In the genomic region with DNA sequence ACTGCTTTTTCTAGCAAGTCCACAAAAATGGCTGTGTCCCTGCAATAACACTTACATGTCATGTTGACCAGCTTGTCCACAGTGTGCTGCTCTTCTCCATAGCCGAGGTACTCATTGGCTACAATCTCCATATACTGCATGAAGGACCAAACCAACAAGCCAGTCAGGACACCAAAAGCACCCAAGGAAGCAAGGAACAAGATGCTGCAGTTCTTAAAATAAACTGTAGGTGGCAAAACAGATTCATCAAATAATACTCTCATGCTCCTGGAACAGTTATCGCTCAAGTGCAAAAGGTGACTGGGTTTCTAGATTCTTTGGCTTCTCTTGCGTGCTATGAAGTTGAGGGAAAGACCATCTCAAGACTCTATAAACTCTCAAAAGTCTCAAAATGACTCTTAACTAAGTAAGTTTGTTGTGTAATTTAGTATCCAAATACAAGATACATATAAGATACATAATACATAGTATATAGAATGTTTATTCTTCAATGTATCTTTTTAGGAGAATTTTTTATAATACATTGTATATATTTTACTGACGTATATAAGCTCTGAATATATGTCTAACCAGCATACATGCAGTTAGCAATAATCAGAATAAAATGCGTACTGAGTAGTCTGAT, we compare ENCODE assay signal across 8 cellular contexts. TPM values are rescaled to one million over a fixed set of nuclear protein-coding genes. Genes with fewer than 3 reads are reported as not detected.
A peak's percentile ranks its signal among the peaks of the same experiment; 100 is the strongest.
DNase-seq lines count a peak whose midpoint lies in the region; ATAC-seq and TF ChIP-seq lines count a peak whose summit lies in the region.

No MANE protein-coding gene starts in this region.

- H2AFZ ChIP-seq in PC-9: no peak overlapping the region

- DNase-seq in stimulated activated naive CD4-positive, alpha-beta T cell (lab: John Stamatoyannopoulos, UW): peak in 4 of 6 experiments; percentile 0 to 56 (median 28)
- DNase-seq in stimulated activated naive CD4-positive, alpha-beta T cell treated with Interleukin-2 at 50 U/mL for 16 hours (lab: John Stamatoyannopoulos, UW): no peak
- DNase-seq in HuH-7 (ENCODE audit: low spot score) (peak; percentile 66), PC-9 (peak; percentile 12 to 34), dermis microvascular lymphatic vessel endothelial cell (ENCODE audit: low read depth in 2 of 2) (peak; percentile 54 to 76), lung (ENCODE audit: low spot score) (no peak)

- TF ChIP-seq CTCF in PC-9 (conservative IDR thresholded peaks at IDR 0.05) (peak; percentile 83), lung (IDR thresholded peaks at IDR 0.05; ENCODE audit: control extremely low read depth, extremely low read depth) (peak; percentile 72)

- no peaks in the 10 kb centered on the region for H3K36me3 ChIP-seq in PC-9 (ENCODE audit: low read depth)
- no peaks in the 10 kb centered on the region for H3K36me3 ChIP-seq in lung (ENCODE audit: control insufficient read depth in 2 of 2, insufficient read depth in 2 of 2, low read length in 2 of 2)

- WGBS in lung, 2 donors: 36 to 43% methylated on average over 5 of the region's 5 CpGs

- no peaks in the 10 kb centered on the region for H3K27me3 ChIP-seq in PC-9 (ENCODE audit: insufficient read depth, low read depth)
- no peaks in the 10 kb centered on the region for H3K27me3 ChIP-seq in lung (ENCODE audit: control insufficient read depth, insufficient read depth)

- CTCF ChIA-PET in PC-9 (lab: Charles Lee): no interaction called here

- H3K4me3 ChIP-seq in PC-9: no peak overlapping the region
- H3K4me3 ChIP-seq in lung: no peak overlapping the region

- H4K20me1 ChIP-seq in PC-9 (ENCODE audit: insufficient read depth): no peaks in the 10 kb centered on the region

- peaks cover 8% of the 10 kb centered on the region for H3F3A ChIP-seq in PC-9 (ENCODE audit: insufficient read depth, low read depth)

- no peaks in the 10 kb centered on the region for H3K9me2 ChIP-seq in PC-9 (ENCODE audit: insufficient read depth)

- peak overlapping the region; percentile 20 for H3K4me2 ChIP-seq in PC-9

- intact Hi-C loops in PC-9 (cut with micrococcal nuclease; ENCODE audit: unreplicated experiment): loop anchor here (2.0 to 5.0 kb wide), 3 partner anchors 45 to 1019 kb away; no protein-coding TSS in a partner anchor

- H3K4me1 ChIP-seq in PC-9 (replicated peaks; ENCODE audit: insufficient read depth) (peaks cover 16% of the 10 kb centered on the region), lung (ENCODE audit: control insufficient read depth in 2 of 2, insufficient read depth in 2 of 2, low read length in 2 of 2) (no peaks in the 10 kb centered on the region)

- H3K9me3 ChIP-seq in PC-9 (ENCODE audit: insufficient read depth, low read depth): no peaks in the 10 kb centered on the region
- no peaks in the 10 kb centered on the region for H3K9me3 ChIP-seq in lung (ENCODE audit: control insufficient read depth in 2 of 2, insufficient read depth in 1 of 2, low read length in 1 of 2)

- no peaks in the 10 kb centered on the region for H3K79me2 ChIP-seq in PC-9 (ENCODE audit: low read depth)

- no peak overlapping the region for H3K27ac ChIP-seq in PC-9
- H3K27ac ChIP-seq in lung (ENCODE audit: low read depth in 1 of 2, low read length in 1 of 2): no peak overlapping the region

- no TSS peak for BruUV-seq in PC-9 (replicated peaks; lab: Mats Ljungman, UMichigan)

- ATAC-seq in GM21717 (IDR thresholded peaks at IDR 0.05; ENCODE audit: unreplicated experiment): peak; percentile 90
- peak; percentile 80 for ATAC-seq in lung (ENCODE audit: insufficient read depth, low FRiP score)
- no peak for ATAC-seq in HG03521 (IDR thresholded peaks at IDR 0.05; ENCODE audit: unreplicated experiment)

- POLR2A ChIA-PET in PC-9 (lab: Charles Lee; ENCODE audit: unreplicated experiment): no interaction called here

RNA-seq across cellular contexts. Expression of a gene that starts 57.0 kb away (rescaled TPM):
- total RNA-seq in PC-9 (2021) (1.7 and 4.3 TPM in 2 replicates), dermis microvascular lymphatic vessel endothelial cell (1.3 and 1.9 TPM in 2 replicates), lung (10 to 100 TPM; 20.3 to 60.3 TPM)
- 1 to 10 TPM; 3.5 to 5.4 TPM for polyA plus RNA-seq in lung

Comparison
In these comparisons a context has a peak if more than half of its experiments do, and no peak if none do; other contexts are left out.
1. DNase-seq: peak in stimulated activated naive CD4-positive, alpha-beta T cell (4 of 6), HuH-7 (single experiment), PC-9 (2 of 2) and dermis microvascular lymphatic vessel endothelial cell (2 of 2); none in stimulated activated naive CD4-positive, alpha-beta T cell treated with Interleukin-2 at 50 U/mL for 16 hours (single experiment) and lung (single experiment).